In genomic region chr1:29181413-29182225, GRCh38 we compare ENCODE assay signal across 8 cellular contexts. TPM values are rescaled to one million over a fixed set of nuclear protein-coding genes. Genes with fewer than 3 reads are reported as not detected.
DNase-seq lines count a peak whose midpoint lies in the region; ATAC-seq and TF ChIP-seq lines count a peak whose summit lies in the region.

TSS of gene SRSF4 (minus strand) at chr1:29181900. CDS start at chr1:29181752, 148 bp downstream.

- DNase-seq in GM12864 (ENCODE audit: low read depth) = peak; percentile 92
- DNase-seq in NCI-H1092 treated with DMSO at 0.1 percent for 48 hours (lab: John Stamatoyannopoulos, UW) = peak; percentile 99
- peak; percentile 97 for DNase-seq in SKM-1 (lab: John Stamatoyannopoulos, UW; ENCODE audit: unreplicated experiment)
- peak; percentile 99 for DNase-seq in activated naive CD4-positive, alpha-beta T cell treated with anti-CD3 and anti-CD28 coated beads, Interleukin-2, amount 50 U/mL, for 72 hours (ENCODE audit: low spot score in 2 of 2)
- peak; percentile 97 for DNase-seq in globus pallidus (ENCODE audit: low spot score)
- peak; percentile 97 for DNase-seq in occipital lobe (lab: John Stamatoyannopoulos, UW)

- TF ChIP-seq CTCF in GM12864 (IDR thresholded peaks at IDR 0.05; ENCODE audit: low read depth, low read length, missing control alignments) = peak; percentile 68

- H3K27ac ChIP-seq in temporal lobe (ENCODE audit: low read depth, low read length) = peak within 1 kb of the TSS; percentile 94

- peak within 1 kb of the TSS; percentile 85 for H3K4me3 ChIP-seq in GM12864 (ENCODE audit: low read depth, low read length)

- H3K36me3 Mint-ChIP-seq in activated naive CD4-positive, alpha-beta T cell treated with anti-CD3 and anti-CD28 coated beads, Interleukin-2, amount 50 U/mL, for 72 hours = peaks cover 28 to 36% of the 10 kb centered on the region in 2 donors

- peak within 1 kb of the TSS; percentile 96 to 98 for H3K27ac Mint-ChIP-seq in activated naive CD4-positive, alpha-beta T cell treated with anti-CD3 and anti-CD28 coated beads, Interleukin-2, amount 50 U/mL, for 72 hours

- no peaks in the 10 kb centered on the region for H3K9me3 Mint-ChIP-seq in activated naive CD4-positive, alpha-beta T cell treated with anti-CD3 and anti-CD28 coated beads, Interleukin-2, amount 50 U/mL, for 72 hours

- peak; percentile 83 for ATAC-seq in HG02623 (IDR thresholded peaks at IDR 0.05; ENCODE audit: unreplicated experiment)
- peak; percentile 92 for ATAC-seq in activated naive CD4-positive, alpha-beta T cell treated with anti-CD3 and anti-CD28 coated beads, Interleukin-2, amount 50 U/mL, for 72 hours

RNA-seq across cellular contexts. Expression of gene SRSF4, which starts in this region (rescaled TPM):
- 100 to 1,000 TPM; 139 to 163 TPM for total RNA-seq in activated naive CD4-positive, alpha-beta T cell treated with anti-CD3 and anti-CD28 coated beads, Interleukin-2, amount 50 U/mL, for 72 hours
- total RNA-seq in occipital lobe (38.4 TPM), temporal lobe (31.0 TPM)

Comparison
In these comparisons a context has a peak if more than half of its experiments do, and no peak if none do; other contexts are left out.
1. Peak in every context shown above with its lines: DNase-seq, ATAC-seq, H3K4me3 ChIP-seq and H3K27ac ChIP-seq.